In the genomic region with DNA sequence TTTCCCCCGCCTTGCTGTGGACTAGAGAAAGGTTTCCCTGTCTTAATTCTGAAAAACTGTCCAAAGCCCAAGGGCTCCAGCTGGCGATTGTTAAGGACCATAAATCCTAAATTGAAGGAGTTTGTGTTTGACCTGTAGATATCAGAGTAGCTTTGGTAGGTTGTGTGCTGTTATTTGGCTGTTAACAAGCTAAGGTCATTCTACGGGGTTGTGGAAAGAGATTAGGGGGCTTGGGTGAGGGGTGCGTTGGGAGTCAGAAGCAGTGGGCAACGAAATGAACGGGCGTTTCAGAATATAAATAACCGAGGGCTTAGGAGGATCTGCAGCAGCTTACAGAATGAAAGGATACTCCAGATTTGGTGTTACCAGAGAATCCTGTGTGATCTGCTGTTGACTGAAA, we compare ENCODE assay signal across 1 cellular context.
TF ChIP-seq lines count a peak whose summit lies in the region.

No MANE protein-coding gene starts in this region.

TF ChIP-seq in A549, 52 proteins besides CTCF, POLR2A, EP300 and RAD21 (continued from another document):
- TF ChIP-seq, protein P1, sequence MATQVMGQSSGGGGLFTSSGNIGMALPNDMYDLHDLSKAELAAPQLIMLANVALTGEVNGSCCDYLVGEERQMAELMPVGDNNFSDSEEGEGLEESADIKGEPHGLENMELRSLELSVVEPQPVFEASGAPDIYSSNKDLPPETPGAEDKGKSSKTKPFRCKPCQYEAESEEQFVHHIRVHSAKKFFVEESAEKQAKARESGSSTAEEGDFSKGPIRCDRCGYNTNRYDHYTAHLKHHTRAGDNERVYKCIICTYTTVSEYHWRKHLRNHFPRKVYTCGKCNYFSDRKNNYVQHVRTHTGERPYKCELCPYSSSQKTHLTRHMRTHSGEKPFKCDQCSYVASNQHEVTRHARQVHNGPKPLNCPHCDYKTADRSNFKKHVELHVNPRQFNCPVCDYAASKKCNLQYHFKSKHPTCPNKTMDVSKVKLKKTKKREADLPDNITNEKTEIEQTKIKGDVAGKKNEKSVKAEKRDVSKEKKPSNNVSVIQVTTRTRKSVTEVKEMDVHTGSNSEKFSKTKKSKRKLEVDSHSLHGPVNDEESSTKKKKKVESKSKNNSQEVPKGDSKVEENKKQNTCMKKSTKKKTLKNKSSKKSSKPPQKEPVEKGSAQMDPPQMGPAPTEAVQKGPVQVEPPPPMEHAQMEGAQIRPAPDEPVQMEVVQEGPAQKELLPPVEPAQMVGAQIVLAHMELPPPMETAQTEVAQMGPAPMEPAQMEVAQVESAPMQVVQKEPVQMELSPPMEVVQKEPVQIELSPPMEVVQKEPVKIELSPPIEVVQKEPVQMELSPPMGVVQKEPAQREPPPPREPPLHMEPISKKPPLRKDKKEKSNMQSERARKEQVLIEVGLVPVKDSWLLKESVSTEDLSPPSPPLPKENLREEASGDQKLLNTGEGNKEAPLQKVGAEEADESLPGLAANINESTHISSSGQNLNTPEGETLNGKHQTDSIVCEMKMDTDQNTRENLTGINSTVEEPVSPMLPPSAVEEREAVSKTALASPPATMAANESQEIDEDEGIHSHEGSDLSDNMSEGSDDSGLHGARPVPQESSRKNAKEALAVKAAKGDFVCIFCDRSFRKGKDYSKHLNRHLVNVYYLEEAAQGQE (IDR thresholded peaks at IDR 0.05), result no peak
- no peak for TF ChIP-seq HDAC2 (IDR thresholded peaks at IDR 0.05)
